Comparison of ENCODE assay signal across 8 cellular contexts in the genomic region with DNA sequence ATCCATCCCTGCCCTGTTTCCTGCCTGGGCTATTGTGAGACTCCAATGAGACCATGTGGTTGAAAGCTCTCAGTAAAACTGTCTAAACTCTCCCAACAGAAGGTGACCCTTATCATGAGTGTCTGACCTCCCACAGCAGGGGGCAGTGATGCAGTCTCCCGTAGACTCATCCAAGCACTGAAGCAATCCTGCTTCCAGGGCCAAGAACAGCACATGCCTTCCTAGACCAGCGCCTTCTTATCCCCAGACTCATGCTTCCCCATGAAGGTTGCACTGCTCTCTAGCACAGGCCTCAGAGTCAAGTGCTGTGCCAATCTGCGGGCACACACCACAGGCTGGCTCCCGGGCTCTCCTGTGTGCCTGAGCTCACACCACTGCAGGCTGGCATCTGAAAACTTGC.
DNase-seq lines count a peak whose midpoint lies in the region; ATAC-seq, FAIRE-seq and TF ChIP-seq lines count a peak whose summit lies in the region.

No MANE protein-coding gene starts in this region.

- H3K9me3 ChIP-seq in trophoblast cell (ENCODE audit: insufficient read depth, low read depth, low read length): peaks cover 6% of the 10 kb centered on the region

- no peak overlapping the region for H4K12ac ChIP-seq in trophoblast cell (ENCODE audit: low read depth, low read length)

- no peaks in the 10 kb centered on the region for H3K36me3 ChIP-seq in trophoblast cell (ENCODE audit: control insufficient read depth in 1 of 2, insufficient read depth in 2 of 2, low read length in 2 of 2)

- no peak overlapping the region for H2BK120ac ChIP-seq in trophoblast cell (ENCODE audit: insufficient read depth, low read length, poor library complexity)

- H3K4me1 ChIP-seq in foreskin keratinocyte (no peaks in the 10 kb centered on the region), trophoblast cell (ENCODE audit: control insufficient read depth in 1 of 2, insufficient read depth in 2 of 2, low read length in 2 of 2) (no peaks in the 10 kb centered on the region)

- H2BK5ac ChIP-seq in trophoblast cell (ENCODE audit: low read depth, low read length, poor library complexity): no peak overlapping the region

- ATAC-seq in foreskin keratinocyte: no peak
- ATAC-seq in GM18867 (IDR thresholded peaks at IDR 0.05; ENCODE audit: unreplicated experiment): no peak
- no peak for ATAC-seq in HG03460 (IDR thresholded peaks at IDR 0.05; ENCODE audit: unreplicated experiment)

- no peaks in the 10 kb centered on the region for H3K79me2 ChIP-seq in trophoblast cell (ENCODE audit: control insufficient read depth, insufficient read depth, low read length, poor library complexity)

- H3K79me1 ChIP-seq in trophoblast cell (ENCODE audit: low read length): no peaks in the 10 kb centered on the region

- H3K9ac ChIP-seq in trophoblast cell (ENCODE audit: low read length): no peak overlapping the region

- H2BK12ac ChIP-seq in trophoblast cell (ENCODE audit: low read length): no peak overlapping the region

- FAIRE-seq in GM19239 (lab: Jason Lieb, UNC): no peak

- no peak overlapping the region for H3K4me3 ChIP-seq in trophoblast cell (ENCODE audit: low read depth, low read length)

- H4K91ac ChIP-seq in trophoblast cell (ENCODE audit: low read depth, low read length): no peak overlapping the region

- no peaks in the 10 kb centered on the region for H3K27me3 ChIP-seq in foreskin keratinocyte
- H3K27me3 ChIP-seq in trophoblast cell (ENCODE audit: insufficient read depth, low read length): no peaks in the 10 kb centered on the region

- peak; percentile 89 for DNase-seq in AG20443 (ENCODE audit: low spot score)
- peak; percentile 32 for DNase-seq in RPMI7951 (ENCODE audit: low read depth)
- no peak for DNase-seq in foreskin keratinocyte
- DNase-seq in trophoblast cell: peak; percentile 20 to 38
- DNase-seq in GM19239 (ENCODE audit: insufficient read length, low spot score): no peak
- no peak for DNase-seq in NCI-H1930 (lab: John Stamatoyannopoulos, UW)

- TF ChIP-seq CTCF in foreskin keratinocyte (conservative IDR thresholded peaks at IDR 0.05): peak; percentile 36

- no peak overlapping the region for H3K4me2 ChIP-seq in trophoblast cell (ENCODE audit: low read length)

- H3K27ac ChIP-seq in foreskin keratinocyte (no peak overlapping the region), trophoblast cell (ENCODE audit: low read depth, low read length) (no peak overlapping the region)

- no peak overlapping the region for H2AFZ ChIP-seq in trophoblast cell (ENCODE audit: insufficient read depth, low read length, poor library complexity)

- H3K18ac ChIP-seq in trophoblast cell (ENCODE audit: low read length): no peak overlapping the region

- no peak overlapping the region for H3K14ac ChIP-seq in trophoblast cell (ENCODE audit: low read length)

- no peak overlapping the region for H4K8ac ChIP-seq in trophoblast cell (ENCODE audit: low read depth, low read length)

- no peak overlapping the region for H3K23ac ChIP-seq in trophoblast cell (ENCODE audit: low read length)

- no peak overlapping the region for H3K4ac ChIP-seq in trophoblast cell (ENCODE audit: low read depth, low read length)

- H2AK5ac ChIP-seq in trophoblast cell (ENCODE audit: low read length): no peak overlapping the region

- WGBS in trophoblast cell (ENCODE audit: extremely low coverage, insufficient coverage, insufficient read length): no CpG with 5 or more reads among the region's 4 CpGs

Comparison
In these comparisons a context has a peak if more than half of its experiments do, and no peak if none do; other contexts are left out.
1. DNase-seq: peak in AG20443 (single experiment), RPMI7951 (single experiment) and trophoblast cell (2 of 2); none in foreskin keratinocyte (0 of 2), GM19239 (single experiment) and NCI-H1930 (0 of 2).